ENCODE assay signal across 8 cellular contexts in the genomic region with DNA sequence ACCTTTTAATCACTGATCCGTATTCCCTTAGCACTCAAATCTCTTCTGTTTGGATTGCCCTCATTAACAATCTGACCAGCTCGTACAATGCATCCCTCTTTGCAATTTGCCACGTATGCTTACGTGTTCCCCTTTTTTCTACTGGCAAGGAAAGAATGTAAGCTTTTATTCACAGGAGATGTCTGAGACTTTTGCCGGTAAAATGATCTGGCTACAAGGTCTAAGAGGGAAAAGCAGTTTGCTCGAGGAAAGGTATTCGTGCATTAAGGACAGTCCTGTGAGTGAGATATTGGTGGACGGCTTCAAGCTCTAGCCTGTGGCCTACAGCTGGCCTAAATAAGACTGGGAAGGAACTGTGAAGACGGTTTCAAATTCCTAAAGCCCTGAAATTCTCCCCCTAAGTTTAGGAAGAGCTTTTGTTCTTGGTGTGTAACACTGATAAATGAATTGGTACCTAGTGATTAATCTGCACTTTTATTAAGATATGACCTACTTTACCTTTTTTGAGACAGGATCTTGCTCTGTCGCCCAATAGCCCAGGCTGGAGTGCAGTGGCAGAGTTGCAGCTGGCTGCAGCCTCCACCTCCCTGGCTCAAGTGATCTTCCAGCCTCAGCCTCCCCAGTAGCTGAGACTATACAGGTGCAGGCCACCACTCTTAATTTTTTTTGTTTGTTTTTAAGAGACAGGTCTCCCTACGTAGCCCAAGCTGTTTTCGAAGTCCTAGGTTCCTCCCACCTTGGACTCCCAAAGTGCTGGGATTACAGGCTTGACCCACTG. TPM values are rescaled to one million over a fixed set of nuclear protein-coding genes. Genes with fewer than 3 reads are reported as not detected.
DNase-seq lines count a peak whose midpoint lies in the region; ATAC-seq and TF ChIP-seq lines count a peak whose summit lies in the region.

No MANE protein-coding gene starts in this region.

- TF ChIP-seq POLR2A in right lobe of liver (IDR thresholded peaks at IDR 0.05) (no peak), upper lobe of left lung (IDR thresholded peaks at IDR 0.05) (no peak)

- H3K36me3 ChIP-seq in right lobe of liver (no peaks in the 10 kb centered on the region), upper lobe of left lung (peaks cover 0 to 16% (median 2%) of the 10 kb centered on the region in 4 donors)

- WGBS in right lobe of liver (ENCODE audit: insufficient coverage, low coverage, low lambda C conversion rate, missing lambda C conversion rate) = 13% methylated on average over 12 of the region's 12 CpGs
- 19 to 21% methylated on average over 12 of the region's 12 CpGs for WGBS in upper lobe of left lung, 2 donors

- H3K4me1 ChIP-seq in right lobe of liver = peaks cover 0 to 50% (median 8%) of the 10 kb centered on the region in 4 donors
- peaks cover 27 to 61% (median 38%) of the 10 kb centered on the region in 4 donors for H3K4me1 ChIP-seq in upper lobe of left lung

- no peak for TF ChIP-seq EP300 in upper lobe of left lung (IDR thresholded peaks at IDR 0.05)

- H3K9me3 ChIP-seq in right lobe of liver (no peaks in the 10 kb centered on the region), upper lobe of left lung (no peaks in the 10 kb centered on the region)

- intact Hi-C loops in right lobe of liver (cut with DNase I) = no loop called here

- H3K4me3 ChIP-seq in astrocyte of the spinal cord (ENCODE audit: low read depth, low read length) (peak overlapping the region; percentile 77), right lobe of liver (peak overlapping the region; percentile 79 to 91 (median 89)), upper lobe of left lung (peak overlapping the region; percentile 87 to 97 (median 92))

- H3K27me3 ChIP-seq in right lobe of liver (no peaks in the 10 kb centered on the region), upper lobe of left lung (no peaks in the 10 kb centered on the region)

- TF ChIP-seq CTCF in astrocyte of the spinal cord (IDR thresholded peaks at IDR 0.05; ENCODE audit: low read depth, low read length) (no peak), right lobe of liver (IDR thresholded peaks at IDR 0.05) (no peak), upper lobe of left lung (IDR thresholded peaks at IDR 0.05) (no peak)

- H3K27ac ChIP-seq in right lobe of liver (peak overlapping the region; percentile 91 to 99 (median 93)), upper lobe of left lung (peak overlapping the region; percentile 93 to 99 (median 97))

- ATAC-seq in right lobe of liver = peak in 1 of 4 donors; percentile 2
- ATAC-seq in upper lobe of left lung (ENCODE audit: low FRiP score in 2 of 2) = peak in 1 of 2 donors; percentile 1
- ATAC-seq in GM21619 (IDR thresholded peaks at IDR 0.05; ENCODE audit: unreplicated experiment) = no peak
- no peak for ATAC-seq in HG02981 (IDR thresholded peaks at IDR 0.05; ENCODE audit: unreplicated experiment)

- in situ Hi-C loops in astrocyte of the spinal cord (cut with HindIII; ENCODE audit: low sequenced_read_pairs) = no loop called here

- DNase-seq in ELF-1 (ENCODE audit: low read depth, low spot score) = peak; percentile 49
- peak; percentile 2 for DNase-seq in LoVo (ENCODE audit: low spot score)
- peak; percentile 32 for DNase-seq in astrocyte of the spinal cord (ENCODE audit: low read depth, low spot score)
- no peak for DNase-seq in right lobe of liver
- no peak for DNase-seq in upper lobe of left lung
- no peak for DNase-seq in T-helper 9 cell

RNA-seq across cellular contexts. Expression of gene UBR4, which starts 0.9 kb away (rescaled TPM):
- total RNA-seq in right lobe of liver (100 to 1,000 TPM in 2 of 6 experiments, 10 to 100 TPM in 4; 73.0 to 132 (median 90.1) TPM), upper lobe of left lung (100 to 1,000 TPM; 101 to 317 (median 135) TPM)

RNA-seq across cellular contexts. Expression of gene EMC1, which starts 40.4 kb away (rescaled TPM):
- total RNA-seq in right lobe of liver = 10 to 100 TPM; 18.6 to 32.7 (median 25.3) TPM
- total RNA-seq in upper lobe of left lung = 10 to 100 TPM; 31.7 to 65.0 (median 41.9) TPM

RNA-seq across cellular contexts. Expression of gene MRTO4, which starts 40.6 kb away (rescaled TPM):
- 10 to 100 TPM in 2 of 6 experiments, 1 to 10 TPM in 4; 7.0 to 17.3 (median 8.2) TPM for total RNA-seq in right lobe of liver
- total RNA-seq in upper lobe of left lung = 10 to 100 TPM in 5 of 6 donors, 1 to 10 TPM in 1; 7.3 to 31.8 (median 13.9) TPM

Comparison
In these comparisons a context has a peak if more than half of its experiments do, and no peak if none do; other contexts are left out.
1. DNase-seq: peak in ELF-1 (single experiment), LoVo (single experiment) and astrocyte of the spinal cord (single experiment); none in right lobe of liver (0 of 3), upper lobe of left lung (0 of 2) and T-helper 9 cell (single experiment).
2. Peak in every context shown above with its lines, with median percentiles within 50 percentile points of each other: H3K4me3 ChIP-seq.